14 cellular contexts compared by ENCODE assay signal in genomic region chr10:21746118-21746517, GRCh38.
A peak's percentile ranks its signal among the peaks of the same experiment; 100 is the strongest.
DNase-seq lines count a peak whose midpoint lies in the region; ATAC-seq and TF ChIP-seq lines count a peak whose summit lies in the region.
"Had no signal": no experiment of that assay in that cellular context is flagged by ENCODE, and none has a peak within 500 bp of the region (broad histone marks: within the 10 kb centered on the region; RNA-seq: fewer than 3 reads in every experiment).

No MANE protein-coding gene starts in this region.

- DNase-seq in activated naive CD4-positive, alpha-beta T cell treated with anti-CD3 and anti-CD28 coated beads, Interleukin-2, amount 10 ng/mL, durations not matched to agents 7 days and 5 days, result peak; percentile 48
- DNase-seq in activated naive CD4-positive, alpha-beta T cell (lab: John Stamatoyannopoulos, UW), result no peak
- DNase-seq in activated CD4-positive, alpha-beta memory T cell treated with anti-CD3 and anti-CD28 coated beads for 36 hours, result peak; percentile 35
- DNase-seq in left colon (no peak), type B pancreatic cell (ENCODE audit: extremely low spot score, unreplicated experiment) (no peak), AML-193 (lab: John Stamatoyannopoulos, UW) (no peak), superior temporal gyrus (ENCODE audit: extremely low spot score) (no peak), midbrain (lab: John Stamatoyannopoulos, UW) (no peak)
- DNase-seq: DMS153, head of caudate nucleus, NCI-H1930, NCI-H524 treated with DMSO at 0.1 percent for 48 hours, OCI-M1, SJCRH30 had no signal

- intact Hi-C loops in activated CD4-positive, alpha-beta memory T cell treated with anti-CD3 and anti-CD28 coated beads for 36 hours (cut with micrococcal nuclease), result loop anchor here (10.0 kb wide), 2 partner anchors 209 to 571 kb away; no protein-coding TSS in a partner anchor
- intact Hi-C loops in left colon (cut with DNase I, micrococcal nuclease), result no loop called here

- no peak overlapping the region for H3K4me3 Mint-ChIP-seq in activated naive CD4-positive, alpha-beta T cell treated with anti-CD3 and anti-CD28 coated beads, Interleukin-2, amount 10 ng/mL, durations not matched to agents 7 days and 5 days
- no peak overlapping the region for H3K4me3 Mint-ChIP-seq in activated CD4-positive, alpha-beta memory T cell treated with anti-CD3 and anti-CD28 coated beads for 36 hours
- no peak overlapping the region for H3K4me3 Mint-ChIP-seq in type B pancreatic cell

- ATAC-seq in left colon, result peak; percentile 27

- peak overlapping the region; percentile 58 for H3K27ac Mint-ChIP-seq in activated naive CD4-positive, alpha-beta T cell treated with anti-CD3 and anti-CD28 coated beads, Interleukin-2, amount 10 ng/mL, durations not matched to agents 7 days and 5 days
- peak overlapping the region; percentile 34 for H3K27ac Mint-ChIP-seq in activated CD4-positive, alpha-beta memory T cell treated with anti-CD3 and anti-CD28 coated beads for 36 hours
- H3K27ac Mint-ChIP-seq in type B pancreatic cell, result peak overlapping the region; percentile 16

- no peaks in the 10 kb centered on the region for H3K27me3 Mint-ChIP-seq in activated naive CD4-positive, alpha-beta T cell treated with anti-CD3 and anti-CD28 coated beads, Interleukin-2, amount 10 ng/mL, durations not matched to agents 7 days and 5 days
- no peaks in the 10 kb centered on the region for H3K27me3 Mint-ChIP-seq in activated CD4-positive, alpha-beta memory T cell treated with anti-CD3 and anti-CD28 coated beads for 36 hours
- no peaks in the 10 kb centered on the region for H3K27me3 Mint-ChIP-seq in type B pancreatic cell

- CTCF ChIA-PET in activated naive CD4-positive, alpha-beta T cell treated with anti-CD3 and anti-CD28 coated beads, Interleukin-2, amount 10 ng/mL, durations not matched to agents 7 days and 5 days (lab: Charles Lee), result interaction anchor here (1.3 kb wide), 1 partner anchor 14 kb away, joined by 4 read pairs; no protein-coding TSS in a partner anchor
- CTCF ChIA-PET in activated CD4-positive, alpha-beta memory T cell treated with anti-CD3 and anti-CD28 coated beads for 36 hours (lab: Charles Lee), result no interaction called here

- peaks cover 29% of the 10 kb centered on the region for H3K4me1 Mint-ChIP-seq in activated naive CD4-positive, alpha-beta T cell treated with anti-CD3 and anti-CD28 coated beads, Interleukin-2, amount 10 ng/mL, durations not matched to agents 7 days and 5 days
- peaks cover 18% of the 10 kb centered on the region for H3K4me1 Mint-ChIP-seq in activated CD4-positive, alpha-beta memory T cell treated with anti-CD3 and anti-CD28 coated beads for 36 hours (ENCODE audit: low read depth)
- H3K4me1 Mint-ChIP-seq in type B pancreatic cell (ENCODE audit: unreplicated experiment), result peaks cover 18% of the 10 kb centered on the region

- TF ChIP-seq CTCF in type B pancreatic cell (conservative IDR thresholded peaks at IDR 0.05), result no peak

- POLR2A ChIA-PET in activated CD4-positive, alpha-beta memory T cell treated with anti-CD3 and anti-CD28 coated beads for 36 hours (lab: Charles Lee), result no interaction called here

- peaks cover 31% of the 10 kb centered on the region for H3K36me3 Mint-ChIP-seq in activated naive CD4-positive, alpha-beta T cell treated with anti-CD3 and anti-CD28 coated beads, Interleukin-2, amount 10 ng/mL, durations not matched to agents 7 days and 5 days
- H3K36me3 Mint-ChIP-seq in activated CD4-positive, alpha-beta memory T cell treated with anti-CD3 and anti-CD28 coated beads for 36 hours, result peaks cover 13% of the 10 kb centered on the region
- peaks cover 31% of the 10 kb centered on the region for H3K36me3 Mint-ChIP-seq in type B pancreatic cell

- H3K9me3 Mint-ChIP-seq in activated naive CD4-positive, alpha-beta T cell treated with anti-CD3 and anti-CD28 coated beads, Interleukin-2, amount 10 ng/mL, durations not matched to agents 7 days and 5 days, result no peaks in the 10 kb centered on the region
- no peaks in the 10 kb centered on the region for H3K9me3 Mint-ChIP-seq in activated CD4-positive, alpha-beta memory T cell treated with anti-CD3 and anti-CD28 coated beads for 36 hours
- H3K9me3 Mint-ChIP-seq in type B pancreatic cell, result no peaks in the 10 kb centered on the region

Comparison
In these comparisons a context has a peak if more than half of its experiments do, and no peak if none do; other contexts are left out.
1. DNase-seq: peak in activated naive CD4-positive, alpha-beta T cell treated with anti-CD3 and anti-CD28 coated beads, Interleukin-2, amount 10 ng/mL, durations not matched to agents 7 days and 5 days (single experiment) and activated CD4-positive, alpha-beta memory T cell treated with anti-CD3 and anti-CD28 coated beads for 36 hours (single experiment); none in activated naive CD4-positive, alpha-beta T cell (0 of 4), left colon (0 of 2), type B pancreatic cell (single experiment), AML-193 (0 of 2), superior temporal gyrus (single experiment) and midbrain (single experiment).
2. Peak in every context shown above with its lines, with median percentiles within 50 percentile points of each other: H3K27ac Mint-ChIP-seq.